In genomic region chr6:27161603-27161945, GRCh38 we compare ENCODE assay signal across 13 cellular contexts.
DNase-seq lines count a peak whose midpoint lies in the region; ATAC-seq, FAIRE-seq and TF ChIP-seq lines count a peak whose summit lies in the region.
"Had no signal": no experiment of that assay in that cellular context is flagged by ENCODE, and none has a peak within 500 bp of the region (broad histone marks: within the 10 kb centered on the region; RNA-seq: fewer than 3 reads in every experiment).

No MANE protein-coding gene starts in this region.

- H3K4me1 Mint-ChIP-seq in activated naive CD4-positive, alpha-beta T cell treated with anti-CD3 and anti-CD28 coated beads, Interleukin-2, amount 10 ng/mL, durations not matched to agents 7 days and 5 days = peaks cover 30% of the 10 kb centered on the region

- H3K79me2 ChIP-seq in Karpas-422 (ENCODE audit: low read length) = no peaks in the 10 kb centered on the region
- H3K79me2 ChIP-seq in K562 (ENCODE audit: control insufficient read depth, insufficient read depth, low read length) = no peaks in the 10 kb centered on the region

- H3K4me1 ChIP-seq in Karpas-422 (ENCODE audit: low read length) = peaks cover 10% of the 10 kb centered on the region
- peaks cover 9 to 10% of the 10 kb centered on the region in 2 experiments; a peak in 3 of 5 replicates for H3K4me1 ChIP-seq in K562 (replicated peaks in 1 of 2; ENCODE audit: control insufficient read depth in 2 of 2, insufficient read depth in 2 of 2, low read length in 2 of 2)
- no peaks in the 10 kb centered on the region for H3K4me1 ChIP-seq in skeletal muscle satellite cell (ENCODE audit: control insufficient read depth, insufficient read depth, low read length)

- no peak for ATAC-seq in K562

- no peak for TF ChIP-seq POLR2A in K562 (conservative IDR thresholded peaks at IDR 0.05)

- no peaks in the 10 kb centered on the region for H3K9me3 Mint-ChIP-seq in activated naive CD4-positive, alpha-beta T cell treated with anti-CD3 and anti-CD28 coated beads, Interleukin-2, amount 10 ng/mL, durations not matched to agents 7 days and 5 days
- H3K9me3 Mint-ChIP-seq: immature natural killer cell had no signal

- H3K9me3 ChIP-seq in Karpas-422 (ENCODE audit: low read length) = no peaks in the 10 kb centered on the region
- no peaks in the 10 kb centered on the region for H3K9me3 ChIP-seq in K562 (replicated peaks; ENCODE audit: control insufficient read depth, insufficient read depth, low read depth, low read length)
- H3K9me3 ChIP-seq in skeletal muscle satellite cell (replicated peaks; ENCODE audit: low read length) = no peaks in the 10 kb centered on the region
- H3K9me3 ChIP-seq: tibial nerve had no signal

- FAIRE-seq in K562 (lab: Jason Lieb, UNC) = no peak
- FAIRE-seq: bronchial epithelial cell had no signal

- H3K27me3 ChIP-seq in Karpas-422 (ENCODE audit: low read length) (no peaks in the 10 kb centered on the region), K562 (ENCODE audit: control insufficient read depth in 2 of 2, insufficient read depth in 2 of 2, low read length in 2 of 2) (no peaks in the 10 kb centered on the region), skeletal muscle satellite cell (ENCODE audit: control insufficient read depth, insufficient read depth, low read length) (peaks cover 5% of the 10 kb centered on the region)
- H3K27me3 ChIP-seq: tibial nerve had no signal

- no peak overlapping the region for H3K27ac ChIP-seq in Karpas-422 (ENCODE audit: low read length)
- peak overlapping the region; percentile 21 for H3K27ac ChIP-seq in K562 (ENCODE audit: extremely low read depth, low read depth, low read length)
- H3K27ac ChIP-seq: tibial nerve, VCaP had no signal

- H4K20me1 ChIP-seq in Karpas-422 (ENCODE audit: insufficient read depth, low read depth, low read length) = no peaks in the 10 kb centered on the region
- no peaks in the 10 kb centered on the region for H4K20me1 ChIP-seq in K562 (replicated peaks; ENCODE audit: control insufficient read depth, insufficient read depth, low read length)

- in situ Hi-C loops in K562 (cut with MboI) = no loop called here

- no peak for TF ChIP-seq CTCF in K562 (IDR thresholded peaks at IDR 0.05 in 2 of 3, conservative IDR thresholded peaks at IDR 0.05 in 1 of 3; ENCODE audit: insufficient read depth in 2 of 3, low read depth in 1 of 3, low read length in 3 of 3)

- no peak overlapping the region for H3K4me3 Mint-ChIP-seq in activated naive CD4-positive, alpha-beta T cell treated with anti-CD3 and anti-CD28 coated beads, Interleukin-2, amount 10 ng/mL, durations not matched to agents 7 days and 5 days

- no peaks in the 10 kb centered on the region for H3K9me1 ChIP-seq in K562 (ENCODE audit: control insufficient read depth, insufficient read depth, low read length)

- TF ChIP-seq RAD21 in K562 (CRISPR knock-in tag; conservative IDR thresholded peaks at IDR 0.05 in 1 of 2, IDR thresholded peaks at IDR 0.05 in 1 of 2) = no peak

- H3K4me2 ChIP-seq in Karpas-422 (ENCODE audit: low read depth, low read length, poor library complexity, severe bottlenecking) (peak overlapping the region; percentile 33), K562 (ENCODE audit: insufficient read depth, low read length) (peak overlapping the region; percentile 76), skeletal muscle satellite cell (ENCODE audit: low read length) (peak overlapping the region; percentile 26)

- WGBS in K562 (ENCODE audit: insufficient coverage, low coverage, missing lambda C conversion rate) = 33% methylated on average over 4 of the region's 4 CpGs

- no peaks in the 10 kb centered on the region for H3K36me3 Mint-ChIP-seq in activated naive CD4-positive, alpha-beta T cell treated with anti-CD3 and anti-CD28 coated beads, Interleukin-2, amount 10 ng/mL, durations not matched to agents 7 days and 5 days
- H3K36me3 Mint-ChIP-seq: immature natural killer cell had no signal

- H3K9ac ChIP-seq in Karpas-422 (ENCODE audit: low read length) (no peak overlapping the region), K562 (ENCODE audit: insufficient read depth in 1 of 2, low read depth in 2 of 2, low read length in 2 of 2) (peak overlapping the region in 1 of 2 experiments; percentile 43; a peak in 1 of 4 replicates), skeletal muscle satellite cell (ENCODE audit: low read depth, low read length) (no peak overlapping the region)

- CTCF ChIA-PET in activated naive CD4-positive, alpha-beta T cell treated with anti-CD3 and anti-CD28 coated beads, Interleukin-2, amount 10 ng/mL, durations not matched to agents 7 days and 5 days (lab: Charles Lee) = interaction anchor here (0.8 to 3.1 kb wide), 5 partner anchors 15 to 1195 kb away, joined by 3 to 17 read pairs (median 4); no protein-coding TSS in a partner anchor
- CTCF ChIA-PET in K562 (lab: Yijun Ruan, JAX; ENCODE audit: low intra/inter-chr PET ratio) = interaction anchor here (0.6 to 1.1 kb wide), 4 partner anchors 27 to 1523 kb away, joined by 3 to 8 read pairs (median 3); partner anchors contain the start of gene ZNF184

- no peak for DNase-seq in activated naive CD4-positive, alpha-beta T cell treated with anti-CD3 and anti-CD28 coated beads, Interleukin-2, amount 10 ng/mL, durations not matched to agents 7 days and 5 days
- DNase-seq in activated naive CD4-positive, alpha-beta T cell (lab: John Stamatoyannopoulos, UW) = no peak
- DNase-seq in Karpas-422 (no peak), K562 (ENCODE audit: extremely low read depth in 1 of 4, low spot score in 3 of 4) (no peak), HPDE6-E6E7 (ENCODE audit: extremely low spot score) (no peak), NCI-H748 treated with DMSO at 0.1 percent for 48 hours (lab: John Stamatoyannopoulos, UW) (no peak), NCI-H1436 treated with DMSO at 0.1 percent for 48 hours (lab: John Stamatoyannopoulos, UW) (no peak)
- DNase-seq: effector memory CD4-positive, alpha-beta T cell had no signal

- POLR2A ChIA-PET in K562 (lab: Yijun Ruan, JAX) = interaction anchor here (1.0 to 5.0 kb wide), 4 partner anchors 11 to 732 kb away, joined by 4 to 31 read pairs (median 6); a partner anchor contains a TSS

- H3K9me2 ChIP-seq in Karpas-422 (replicated peaks; ENCODE audit: insufficient read depth, low read length) = no peaks in the 10 kb centered on the region

- H3K4me3 ChIP-seq in Karpas-422 (ENCODE audit: low read length) (no peak overlapping the region), K562 (peak overlapping the region; percentile 12), skeletal muscle satellite cell (ENCODE audit: low read length) (no peak overlapping the region)
- H3K4me3 ChIP-seq: tibial nerve had no signal

- no peaks in the 10 kb centered on the region for H3K36me3 ChIP-seq in Karpas-422 (ENCODE audit: insufficient read depth, low read length)
- no peaks in the 10 kb centered on the region for H3K36me3 ChIP-seq in K562 (ENCODE audit: control insufficient read depth, insufficient read depth, low read length)
- H3K36me3 ChIP-seq in skeletal muscle satellite cell (ENCODE audit: insufficient read depth, low read length) = no peaks in the 10 kb centered on the region
- H3K36me3 ChIP-seq: tibial nerve had no signal

- no peak for TF ChIP-seq EP300 in K562 (IDR thresholded peaks at IDR 0.05; ENCODE audit: low read length)

- no TSS peak for BruUV-seq in K562 (replicated peaks; lab: Mats Ljungman, UMichigan)

- H2AFZ ChIP-seq in Karpas-422 (ENCODE audit: low read length) (no peak overlapping the region), K562 (ENCODE audit: low read depth, low read length) (peak overlapping the region; percentile 73)

- H3K27me3 Mint-ChIP-seq in activated naive CD4-positive, alpha-beta T cell treated with anti-CD3 and anti-CD28 coated beads, Interleukin-2, amount 10 ng/mL, durations not matched to agents 7 days and 5 days = peaks cover 11% of the 10 kb centered on the region

- peak overlapping the region; percentile 35 for H3K27ac Mint-ChIP-seq in activated naive CD4-positive, alpha-beta T cell treated with anti-CD3 and anti-CD28 coated beads, Interleukin-2, amount 10 ng/mL, durations not matched to agents 7 days and 5 days

- intact Hi-C loops in K562 (cut with micrococcal nuclease) = loop anchor here (5.0 to 10.0 kb wide), 2 partner anchors 136 to 1053 kb away; no protein-coding TSS in a partner anchor

TF ChIP-seq in K562, 482 proteins besides CTCF, POLR2A, EP300 and RAD21 (continues in another document):
- no peak for TF ChIP-seq CAMTA2 (CRISPR knock-in tag; conservative IDR thresholded peaks at IDR 0.05)
- TF ChIP-seq U2AF1 (optimal IDR thresholded peaks at IDR 0.05; ENCODE audit: low read depth, low read length) = no peak
- TF ChIP-seq NELFE (IDR thresholded peaks at IDR 0.05; ENCODE audit: insufficient read depth, insufficient read length) = no peak
- no peak for TF ChIP-seq ZNF217 (CRISPR knock-in tag; IDR thresholded peaks at IDR 0.05)
- 0 out of 2 replicates have a peak, but pooled peaks have one; percentile 69 for TF ChIP-seq SMARCA5 (IDR thresholded peaks at IDR 0.05)
- 0 out of 2 replicates have a peak, but pooled peaks have one; percentile 36 for TF ChIP-seq HBP1 (CRISPR knock-in tag; IDR thresholded peaks at IDR 0.05)
- peak; percentile 60 for TF ChIP-seq DPF2 (IDR thresholded peaks at IDR 0.05)
- TF ChIP-seq DNMT1 (IDR thresholded peaks at IDR 0.05) = 0 out of 2 replicates have a peak, but pooled peaks have one; percentile 33
- 0 out of 2 replicates have a peak, but pooled peaks have one; percentile 24 for TF ChIP-seq KHSRP (IDR thresholded peaks at IDR 0.05)
- peak; percentile 51; the same call in 1 of the 2 replicates for TF ChIP-seq SMARCA4 (IDR thresholded peaks at IDR 0.05)
- no peak for TF ChIP-seq ILF3 (IDR thresholded peaks at IDR 0.05; ENCODE audit: borderline replicate concordance)
- 0 out of 2 replicates have a peak, but pooled peaks have one; percentile 39 for TF ChIP-seq ARID2 (IDR thresholded peaks at IDR 0.05)
- peak; percentile 88; the same call in 1 of the 2 replicates for TF ChIP-seq ZNF316 (IDR thresholded peaks at IDR 0.05)
- 0 out of 2 replicates have a peak, but pooled peaks have one; percentile 50 for TF ChIP-seq HDGF (IDR thresholded peaks at IDR 0.05)
- TF ChIP-seq ARID1B (IDR thresholded peaks at IDR 0.05) = peak; percentile 24; the same call in 1 of the 2 replicates
- 0 out of 2 replicates have a peak, but pooled peaks have one; percentile 31 for TF ChIP-seq SMARCC2 (IDR thresholded peaks at IDR 0.05; ENCODE audit: low read depth)
- no peak for TF ChIP-seq HEY1 (CRISPR knock-in tag; IDR thresholded peaks at IDR 0.05; ENCODE audit: borderline replicate concordance)

Comparison
In these comparisons a context has a peak if more than half of its experiments do, and no peak if none do; other contexts are left out.
1. H3K4me2 ChIP-seq: peak in every context shown above with its lines; median percentile 76 in K562; 33 in Karpas-422; 26 in skeletal muscle satellite cell.